In genomic region chr1:47213230-47213676, GRCh38 we compare ENCODE assay signal across 23 cellular contexts. TPM values are rescaled to one million over a fixed set of nuclear protein-coding genes. Genes with fewer than 3 reads are reported as not detected.
"Had no signal": no experiment of that assay in that cellular context is flagged by ENCODE, and none has a peak within 500 bp of the region (broad histone marks: within the 10 kb centered on the region; RNA-seq: fewer than 3 reads in every experiment).

No MANE protein-coding gene starts in this region.

- H3K36me3 ChIP-seq: brain microvascular endothelial cell, colonic mucosa, SJSA1, stomach had no signal

- H3K27ac ChIP-seq: brain microvascular endothelial cell, colonic mucosa, SJSA1 had no signal

- H3K4me3 ChIP-seq: colonic mucosa, SJSA1, skin epidermis, stomach had no signal

- H3K27me3 ChIP-seq: brain microvascular endothelial cell, colonic mucosa, SJSA1 had no signal

- H3K9me3 ChIP-seq: colonic mucosa, SJSA1, stomach had no signal

- H3K4me1 ChIP-seq: colonic mucosa, stomach had no signal

- DNase-seq: activated B cell treated with CpG ODN at 0.5 μM for 24 hours; activated CD4-positive, alpha-beta memory T cell treated with anti-CD3 and anti-CD28 coated beads for 36 hours; activated CD4-positive, alpha-beta T cell treated with anti-CD3 and anti-CD28 coated beads for 4 hours; activated naive CD4-positive, alpha-beta T cell treated with anti-CD3 and anti-CD28 coated beads, Interleukin-2, amount 50 U/mL, for 16 hours; activated T-cell treated with anti-CD3 and anti-CD28 coated beads for 4 hours; aorta; brain microvascular endothelial cell; colonic mucosa; foreskin fibroblast; hippocampal formation; occipital lobe; posterior cingulate gyrus; stimulated activated CD4-positive, alpha-beta T cell treated with anti-CD3 and anti-CD28 coated beads, Interleukin-15, amount 100 ng/mL, for 24 hours; stimulated activated CD4-positive, alpha-beta T cell treated with anti-CD3 and anti-CD28 coated beads, Interleukin-2, amount 100 ng/mL, for 48 hours; stomach; SW 1271; T-helper 2 cell; trophoblast cell had no signal

RNA-seq across cellular contexts. Expression of gene TAL1, which starts 18.8 kb away (rescaled TPM):
- total RNA-seq: activated B cell treated with CpG ODN at 0.5 μM for 24 hours, myocyte, SJSA1 had no signal

RNA-seq across cellular contexts. Expression of gene PDZK1IP1, which starts 23.4 kb away (rescaled TPM):
- total RNA-seq: activated B cell treated with CpG ODN at 0.5 μM for 24 hours; activated CD4-positive, alpha-beta memory T cell treated with anti-CD3 and anti-CD28 coated beads for 36 hours; glomerular endothelial cell; myocyte; occipital lobe; SJSA1; temporal lobe had no signal
